ENCODE assay signal across 17 cellular contexts in genomic region chr4:114043116-114043515, GRCh38.
DNase-seq lines count a peak whose midpoint lies in the region; FAIRE-seq and TF ChIP-seq lines count a peak whose summit lies in the region.
"Had no signal": no experiment of that assay in that cellular context is flagged by ENCODE, and none has a peak within 500 bp of the region (broad histone marks: within the 10 kb centered on the region; RNA-seq: fewer than 3 reads in every experiment).

No MANE protein-coding gene starts in this region.

- H3K27me3 Mint-ChIP-seq in activated T-helper 2 cell treated with anti-CD3 and anti-CD28 coated beads, Interferon-gamma antibody, Interleukin-2, Interleukin-4, amounts not matched to agents 10 μg/mL and 5 μg/mL and 100 μg/mL, durations not matched to agents 14 hours and 24 hours and 36 hours (ENCODE audit: low read depth), result peaks cover 8% of the 10 kb centered on the region

- H3K4me1 ChIP-seq in endothelial cell of umbilical vein (ENCODE audit: control insufficient read depth, extremely low read depth, insufficient read depth, low read length), result peaks cover 10% of the 10 kb centered on the region
- peaks cover 0 to 9% (median 1%) of the 10 kb centered on the region in 4 donors for H3K4me1 ChIP-seq in transverse colon
- H3K4me1 ChIP-seq: BLaER1 treated with 17β-estradiol and CSF1 and Interleukin-3, amounts not matched to agents 10 nM and 100 nM had no signal

- peaks cover 7% of the 10 kb centered on the region for H3K4me1 Mint-ChIP-seq in activated T-helper 2 cell treated with anti-CD3 and anti-CD28 coated beads, Interferon-gamma antibody, Interleukin-2, Interleukin-4, amounts not matched to agents 10 μg/mL and 5 μg/mL and 100 μg/mL, durations not matched to agents 14 hours and 24 hours and 36 hours (ENCODE audit: low read depth)

- H3K9me3 Mint-ChIP-seq in activated T-helper 2 cell treated with anti-CD3 and anti-CD28 coated beads, Interferon-gamma antibody, Interleukin-2, Interleukin-4, amounts not matched to agents 10 μg/mL and 5 μg/mL and 100 μg/mL, durations not matched to agents 14 hours and 24 hours and 36 hours, result no peaks in the 10 kb centered on the region

- in situ Hi-C loops in transverse colon (cut with MboI; ENCODE audit: low pct_ligation_motif_present in 1 of 4, low pct_unique_long_range_greater_than_20kb in 1 of 4, low sequenced_read_pairs in 3 of 4), result no loop called here

- TF ChIP-seq EP300 in transverse colon (IDR thresholded peaks at IDR 0.05; ENCODE audit: low read depth), result no peak

- H3K4me3 ChIP-seq in endothelial cell of umbilical vein (replicated peaks in 1 of 3; ENCODE audit: insufficient read depth in 1 of 3, low read depth in 1 of 3, low read length in 3 of 3) (no peak overlapping the region), transverse colon (no peak overlapping the region)
- H3K4me3 ChIP-seq: BLaER1 treated with 17β-estradiol and CSF1 and Interleukin-3, amounts not matched to agents 10 nM and 100 nM; SK-N-MC had no signal

- H3K27ac ChIP-seq in endothelial cell of umbilical vein (ENCODE audit: insufficient read depth, low read depth, low read length) (no peak overlapping the region), transverse colon (no peak overlapping the region)
- H3K27ac ChIP-seq: BLaER1 treated with 17β-estradiol and CSF1 and Interleukin-3, amounts not matched to agents 10 nM and 100 nM; HL-60; SK-N-MC had no signal

- TF ChIP-seq CTCF in endothelial cell of umbilical vein (IDR thresholded peaks at IDR 0.05; ENCODE audit: extremely low read depth in 1 of 2, insufficient read depth in 1 of 2, low read depth in 1 of 2, low read length in 2 of 2) (no peak), transverse colon (IDR thresholded peaks at IDR 0.05) (no peak)

- intact Hi-C loops in endothelial cell of umbilical vein (cut with micrococcal nuclease), result loop anchor here (1.0 to 2.0 kb wide), 2 partner anchors 14 to 28 kb away; no protein-coding TSS in a partner anchor
- intact Hi-C loops in activated T-helper 2 cell treated with anti-CD3 and anti-CD28 coated beads, Interferon-gamma antibody, Interleukin-2, Interleukin-4, amounts not matched to agents 10 μg/mL and 5 μg/mL and 100 μg/mL, durations not matched to agents 14 hours and 24 hours and 36 hours (cut with micrococcal nuclease), result no loop called here
- intact Hi-C loops in transverse colon (cut with DNase I; ENCODE audit: low total_unique reads), result no loop called here

- H3K36me3 Mint-ChIP-seq in activated T-helper 2 cell treated with anti-CD3 and anti-CD28 coated beads, Interferon-gamma antibody, Interleukin-2, Interleukin-4, amounts not matched to agents 10 μg/mL and 5 μg/mL and 100 μg/mL, durations not matched to agents 14 hours and 24 hours and 36 hours (ENCODE audit: low read depth), result no peaks in the 10 kb centered on the region

- POLR2A ChIA-PET in endothelial cell of umbilical vein (lab: Charles Lee), result no interaction called here

- no peaks in the 10 kb centered on the region for H3K79me2 ChIP-seq in endothelial cell of umbilical vein (ENCODE audit: control insufficient read depth, insufficient read depth, low read length)

- CTCF ChIA-PET in endothelial cell of umbilical vein (lab: Charles Lee), result no interaction called here

- no TSS peak for BruUV-seq in endothelial cell of umbilical vein (replicated peaks; lab: Mats Ljungman, UMichigan)

- H3K27me3 ChIP-seq in endothelial cell of umbilical vein (ENCODE audit: control insufficient read depth in 2 of 2, insufficient read depth in 2 of 2, low read length in 2 of 2) (no peaks in the 10 kb centered on the region), transverse colon (no peaks in the 10 kb centered on the region)
- H3K27me3 ChIP-seq: BLaER1 treated with 17β-estradiol and CSF1 and Interleukin-3, amounts not matched to agents 10 nM and 100 nM had no signal

- FAIRE-seq in endothelial cell of umbilical vein (lab: Jason Lieb, UNC), result no peak

- no peak overlapping the region for H3K4me2 ChIP-seq in endothelial cell of umbilical vein (ENCODE audit: insufficient read depth, low read length)
- H3K4me2 ChIP-seq: BLaER1 treated with 17β-estradiol and CSF1 and Interleukin-3, amounts not matched to agents 10 nM and 100 nM had no signal

- H3K9me3 ChIP-seq in endothelial cell of umbilical vein (replicated peaks; ENCODE audit: control insufficient read depth, insufficient read depth, low read length), result no peaks in the 10 kb centered on the region
- H3K9me3 ChIP-seq in transverse colon, result no peaks in the 10 kb centered on the region

- no peaks in the 10 kb centered on the region for H4K20me1 ChIP-seq in endothelial cell of umbilical vein (replicated peaks; ENCODE audit: control insufficient read depth, extremely low read depth, insufficient read depth, low read length)
- H4K20me1 ChIP-seq: BLaER1 treated with 17β-estradiol and CSF1 and Interleukin-3, amounts not matched to agents 10 nM and 100 nM had no signal

- H3K9me1 ChIP-seq in endothelial cell of umbilical vein (replicated peaks; ENCODE audit: control insufficient read depth, extremely low read depth, insufficient read depth, low read length), result no peaks in the 10 kb centered on the region

- no peak overlapping the region for H3K27ac Mint-ChIP-seq in activated T-helper 2 cell treated with anti-CD3 and anti-CD28 coated beads, Interferon-gamma antibody, Interleukin-2, Interleukin-4, amounts not matched to agents 10 μg/mL and 5 μg/mL and 100 μg/mL, durations not matched to agents 14 hours and 24 hours and 36 hours

- no peak for TF ChIP-seq POLR2A in endothelial cell of umbilical vein (IDR thresholded peaks at IDR 0.05; ENCODE audit: low read depth, low read length)
- no peak for TF ChIP-seq POLR2A in transverse colon (IDR thresholded peaks at IDR 0.05)

- no peak overlapping the region for H3K9ac ChIP-seq in endothelial cell of umbilical vein (replicated peaks; ENCODE audit: extremely low read depth, insufficient read depth, low read length)
- H3K9ac ChIP-seq: BLaER1 treated with 17β-estradiol and CSF1 and Interleukin-3, amounts not matched to agents 10 nM and 100 nM had no signal

- H3K4me3 Mint-ChIP-seq in activated T-helper 2 cell treated with anti-CD3 and anti-CD28 coated beads, Interferon-gamma antibody, Interleukin-2, Interleukin-4, amounts not matched to agents 10 μg/mL and 5 μg/mL and 100 μg/mL, durations not matched to agents 14 hours and 24 hours and 36 hours (ENCODE audit: low read depth), result no peak overlapping the region

- DNase-seq in DMS53 (lab: John Stamatoyannopoulos, UW), result peak; percentile 25
- DNase-seq in DMS53 treated with DMSO at 0.1 percent for 48 hours (lab: John Stamatoyannopoulos, UW; ENCODE audit: unreplicated experiment), result no peak
- peak; percentile 3 for DNase-seq in RPMI7951 (ENCODE audit: low read depth)
- DNase-seq in endothelial cell of umbilical vein (ENCODE audit: low read depth, low spot score), result peak; percentile 90
- peak; percentile 16 for DNase-seq in renal cortical epithelial cell (ENCODE audit: low read depth)
- no peak for DNase-seq in SIG-M5 treated with dmso at 0.1 percent for 504 hours (lab: John Stamatoyannopoulos, UW; ENCODE audit: unreplicated experiment)
- DNase-seq in activated T-helper 2 cell treated with anti-CD3 and anti-CD28 coated beads, Interferon-gamma antibody, Interleukin-2, Interleukin-4, amounts not matched to agents 10 μg/mL and 5 μg/mL and 100 μg/mL, durations not matched to agents 14 hours and 24 hours and 36 hours (ENCODE audit: low spot score), result no peak
- DNase-seq in transverse colon, result no peak
- DNase-seq: 8988T, DMS153, GDM1, GOT3, KBM-7, NCI-H1930 had no signal

- no peak overlapping the region for H2AFZ ChIP-seq in endothelial cell of umbilical vein (ENCODE audit: low read depth, low read length)

- no peaks in the 10 kb centered on the region for H3K36me3 ChIP-seq in endothelial cell of umbilical vein (ENCODE audit: control insufficient read depth in 2 of 2, extremely low read depth in 1 of 2, insufficient read depth in 2 of 2, low read length in 2 of 2)
- H3K36me3 ChIP-seq in transverse colon, result no peaks in the 10 kb centered on the region
- H3K36me3 ChIP-seq: BLaER1 treated with 17β-estradiol and CSF1 and Interleukin-3, amounts not matched to agents 10 nM and 100 nM had no signal

- dilution Hi-C loops in endothelial cell of umbilical vein (cut with MboI; ENCODE audit: extremely low pct_ligation_motif_present, low sequenced_read_pairs), result no loop called here

TF ChIP-seq in endothelial cell of umbilical vein, 7 proteins besides CTCF, POLR2A, EP300 and RAD21:
- TF ChIP-seq MAX (IDR thresholded peaks at IDR 0.05; ENCODE audit: insufficient read depth, insufficient read length) (no peak), MYC (IDR thresholded peaks at IDR 0.05; ENCODE audit: low read depth, low read length) (no peak), POLR2AphosphoS5 (IDR thresholded peaks at IDR 0.05; ENCODE audit: insufficient read depth, low read depth, low read length) (peak; percentile 37), JUN (IDR thresholded peaks at IDR 0.05; ENCODE audit: borderline replicate concordance, insufficient read depth, insufficient read length, low read depth) (no peak), FOS (IDR thresholded peaks at IDR 0.05; ENCODE audit: borderline replicate concordance, insufficient read depth, low read length) (peak; percentile 50), GATA2 (IDR thresholded peaks at IDR 0.05; ENCODE audit: insufficient read depth, insufficient read length, low read depth, low read length) (peak; percentile 86), EZH2 (IDR thresholded peaks at IDR 0.05; ENCODE audit: borderline replicate concordance, low read depth, low read length, severe bottlenecking) (no peak)

Comparison
In these comparisons a context has a peak if more than half of its experiments do, and no peak if none do; other contexts are left out.
1. DNase-seq: peak in DMS53 (single experiment), RPMI7951 (single experiment), endothelial cell of umbilical vein (single experiment) and renal cortical epithelial cell (single experiment); none in DMS53 treated with DMSO at 0.1 percent for 48 hours (single experiment), SIG-M5 treated with dmso at 0.1 percent for 504 hours (single experiment), activated T-helper 2 cell treated with anti-CD3 and anti-CD28 coated beads, Interferon-gamma antibody, Interleukin-2, Interleukin-4, amounts not matched to agents 10 μg/mL and 5 μg/mL and 100 μg/mL, durations not matched to agents 14 hours and 24 hours and 36 hours (single experiment) and transverse colon (single experiment).